In the genomic region with DNA sequence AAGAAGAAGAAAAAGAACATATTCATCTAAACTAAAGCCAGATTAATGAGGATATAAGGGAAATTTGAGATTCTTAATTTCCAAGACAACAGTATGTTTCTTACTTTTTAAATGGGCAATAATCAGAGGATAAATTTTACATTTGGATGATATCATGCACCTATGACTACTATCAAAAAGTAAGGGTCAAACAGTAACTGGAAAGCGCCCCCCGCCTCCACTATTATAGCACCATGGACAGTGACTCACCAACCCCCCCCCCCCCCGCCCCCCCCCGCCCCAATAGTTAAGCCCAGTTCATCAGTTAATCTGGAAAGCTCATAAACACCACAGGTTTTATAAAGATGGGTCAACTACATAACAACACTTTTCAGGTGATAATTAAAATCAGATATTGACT, we compare ENCODE assay signal across 18 cellular contexts.
A peak's percentile ranks its signal among the peaks of the same experiment; 100 is the strongest.
DNase-seq lines count a peak whose midpoint lies in the region; ATAC-seq and TF ChIP-seq lines count a peak whose summit lies in the region.
"Had no signal": no experiment of that assay in that cellular context is flagged by ENCODE, and none has a peak within 500 bp of the region (broad histone marks: within the 10 kb centered on the region; RNA-seq: fewer than 3 reads in every experiment).

No MANE protein-coding gene starts in this region.

- TF ChIP-seq POLR2A in HCT116 (IDR thresholded peaks at IDR 0.05; ENCODE audit: borderline replicate concordance, extremely low read depth, insufficient read depth, insufficient read length): no peak

- POLR2A ChIA-PET in SK-N-SH (lab: Yijun Ruan, JAX): no interaction called here
- POLR2A ChIA-PET in HCT116 (lab: Charles Lee): no interaction called here

- H3K4me3 ChIP-seq in SK-N-SH (ENCODE audit: low read depth in 2 of 2, low read length in 1 of 2): no peak overlapping the region
- no peak overlapping the region for H3K4me3 ChIP-seq in GM06990 (replicated peaks; ENCODE audit: low read depth, low read length)
- H3K4me3 ChIP-seq in HCT116 (replicated peaks in 1 of 2; ENCODE audit: low read depth in 1 of 2, low read length in 2 of 2): no peak overlapping the region
- H3K4me3 ChIP-seq in lower lobe of right lung: no peak overlapping the region
- H3K4me3 ChIP-seq: A549; BLaER1 treated with 17β-estradiol and CSF1 and Interleukin-3, amounts not matched to agents 10 nM and 100 nM; GM12878 had no signal

- no peaks in the 10 kb centered on the region for H3K79me2 ChIP-seq in SK-N-SH (ENCODE audit: insufficient read depth)
- no peaks in the 10 kb centered on the region for H3K79me2 ChIP-seq in HCT116 (ENCODE audit: insufficient read depth, low read length)

- H3K36me3 ChIP-seq in SK-N-SH (replicated peaks in 1 of 2; ENCODE audit: control insufficient read depth in 1 of 2, insufficient read depth in 2 of 2, low read length in 1 of 2): no peaks in the 10 kb centered on the region
- no peaks in the 10 kb centered on the region for H3K36me3 ChIP-seq in GM06990 (ENCODE audit: control insufficient read depth, insufficient read depth, low read length)
- no peaks in the 10 kb centered on the region for H3K36me3 ChIP-seq in HCT116 (ENCODE audit: control insufficient read depth in 1 of 2, insufficient read depth in 2 of 2, low read length in 2 of 2)
- no peaks in the 10 kb centered on the region for H3K36me3 ChIP-seq in lower lobe of right lung
- H3K36me3 ChIP-seq: BLaER1 treated with 17β-estradiol and CSF1 and Interleukin-3, amounts not matched to agents 10 nM and 100 nM had no signal

- H3K27me3 ChIP-seq in SK-N-SH (ENCODE audit: insufficient read depth) (no peaks in the 10 kb centered on the region), GM06990 (replicated peaks; ENCODE audit: control insufficient read depth, insufficient read depth, low read length) (no peaks in the 10 kb centered on the region), HCT116 (ENCODE audit: insufficient read depth, low read length) (no peaks in the 10 kb centered on the region), lower lobe of right lung (ENCODE audit: low read depth) (no peaks in the 10 kb centered on the region)
- H3K27me3 ChIP-seq: BLaER1 treated with 17β-estradiol and CSF1 and Interleukin-3, amounts not matched to agents 10 nM and 100 nM had no signal

- RAD21 ChIA-PET in HCT116 (lab: Charles Lee; ENCODE audit: low non-redundant PET in 1 of 2, low total read pairs in 2 of 2, uncharacterized antibody in 2 of 2, unreplicated experiment in 2 of 2): no interaction called here

- H3K27ac ChIP-seq in SK-N-SH (ENCODE audit: low read depth in 2 of 2, low read length in 1 of 2) (no peak overlapping the region), HCT116 (ENCODE audit: low read depth, low read length) (no peak overlapping the region), lower lobe of right lung (no peak overlapping the region)
- H3K27ac ChIP-seq: 22Rv1; A549; BLaER1 treated with 17β-estradiol and CSF1 and Interleukin-3, amounts not matched to agents 10 nM and 100 nM; C4-2B had no signal

- H3K9ac ChIP-seq in SK-N-SH: no peak overlapping the region
- H3K9ac ChIP-seq in HCT116 (ENCODE audit: low read length): no peak overlapping the region
- H3K9ac ChIP-seq: BLaER1 treated with 17β-estradiol and CSF1 and Interleukin-3, amounts not matched to agents 10 nM and 100 nM had no signal

- 75% methylated on average over 4 of the region's 4 CpGs for WGBS in SK-N-SH (ENCODE audit: low lambda C conversion rate)

- peaks cover 4% of the 10 kb centered on the region; the same call in 1 of the 2 replicates for H3K9me3 ChIP-seq in SK-N-SH
- no peaks in the 10 kb centered on the region for H3K9me3 ChIP-seq in HCT116 (ENCODE audit: control insufficient read depth in 1 of 2, insufficient read depth in 1 of 2, low read depth in 1 of 2, low read length in 2 of 2)
- H3K9me3 ChIP-seq in lower lobe of right lung: no peaks in the 10 kb centered on the region
- H3K9me3 ChIP-seq: A549; BLaER1 treated with 17β-estradiol and CSF1 and Interleukin-3, amounts not matched to agents 10 nM and 100 nM; Caco-2 had no signal

- no peaks in the 10 kb centered on the region; the same call in 1 of the 2 replicates for H3K9me2 ChIP-seq in SK-N-SH
- no peaks in the 10 kb centered on the region for H3K9me2 ChIP-seq in HCT116 (ENCODE audit: insufficient read depth)

- H2AFZ ChIP-seq in SK-N-SH (ENCODE audit: low read depth) (no peak overlapping the region), HCT116 (ENCODE audit: low read depth, low read length, poor library complexity, severe bottlenecking) (no peak overlapping the region)

- no peaks in the 10 kb centered on the region for H4K20me1 ChIP-seq in SK-N-SH (ENCODE audit: insufficient read depth)
- H4K20me1 ChIP-seq in HCT116 (ENCODE audit: insufficient read depth): no peaks in the 10 kb centered on the region
- H4K20me1 ChIP-seq: BLaER1 treated with 17β-estradiol and CSF1 and Interleukin-3, amounts not matched to agents 10 nM and 100 nM had no signal

- DNase-seq in SK-N-SH: no peak
- peak; percentile 15 for DNase-seq in GM06990 (ENCODE audit: extremely low read depth, insufficient read length)
- no peak for DNase-seq in HCT116 (ENCODE audit: low read depth, low spot score)
- no peak for DNase-seq in lower lobe of right lung
- DNase-seq: AML-193; Caco-2; Calu3; CD4-positive, alpha-beta T cell; CD8-positive, alpha-beta T cell; DMS79 treated with DMSO at 0.1 percent for 48 hours; GF-D8 had no signal

- peaks cover 12% of the 10 kb centered on the region for H3F3A ChIP-seq in SK-N-SH (replicated peaks; ENCODE audit: insufficient read depth)

- TF ChIP-seq RAD21 in SK-N-SH (IDR thresholded peaks at IDR 0.05; ENCODE audit: low read length) (no peak), HCT116 (IDR thresholded peaks at IDR 0.05; ENCODE audit: low read depth) (no peak)

- BruUV-seq in HCT116 (replicated peaks; lab: Mats Ljungman, UMichigan): no TSS peak

- TF ChIP-seq EP300 in SK-N-SH (IDR thresholded peaks at IDR 0.05; ENCODE audit: borderline replicate concordance in 1 of 2, low read depth in 1 of 2, low read length in 1 of 2): no peak

- ATAC-seq in SK-N-SH treated with all-trans-retinoic acid at 6 μM for 48 hours (no peak), HCT116 (no peak), GM19035 (IDR thresholded peaks at IDR 0.05; ENCODE audit: unreplicated experiment) (no peak), lower lobe of right lung (no peak)
- ATAC-seq: A549; CD8-positive, alpha-beta T cell; GM12878 had no signal

- TF ChIP-seq CTCF in SK-N-SH (IDR thresholded peaks at IDR 0.05): no peak
- TF ChIP-seq CTCF in GM06990 (IDR thresholded peaks at IDR 0.05; ENCODE audit: insufficient read depth, low read length, poor library complexity, severe bottlenecking): no peak
- no peak for TF ChIP-seq CTCF in HCT116 (IDR thresholded peaks at IDR 0.05 in 2 of 3, conservative IDR thresholded peaks at IDR 0.05 in 1 of 3; ENCODE audit: borderline replicate concordance in 1 of 3, insufficient read depth in 1 of 3, low read depth in 2 of 3, low read length in 2 of 3)
- no peak for TF ChIP-seq CTCF in lower lobe of right lung (IDR thresholded peaks at IDR 0.05)

- intact Hi-C loops in HCT116 (cut with micrococcal nuclease) (no loop called here), lower lobe of right lung (cut with DNase I) (no loop called here)

- H3K4me2 ChIP-seq in SK-N-SH: no peak overlapping the region
- H3K4me2 ChIP-seq in HCT116 (ENCODE audit: low read length): no peak overlapping the region
- H3K4me2 ChIP-seq: A549; BLaER1 treated with 17β-estradiol and CSF1 and Interleukin-3, amounts not matched to agents 10 nM and 100 nM had no signal

- peaks cover 5 to 15% of the 10 kb centered on the region in 2 experiments; a peak in 2 of 4 replicates for H3K4me1 ChIP-seq in SK-N-SH (ENCODE audit: control insufficient read depth in 1 of 2, insufficient read depth in 2 of 2, low read depth in 1 of 2, low read length in 1 of 2)
- no peaks in the 10 kb centered on the region for H3K4me1 ChIP-seq in HCT116 (ENCODE audit: control insufficient read depth in 1 of 2, insufficient read depth in 2 of 2, low read length in 2 of 2)
- no peaks in the 10 kb centered on the region for H3K4me1 ChIP-seq in lower lobe of right lung
- H3K4me1 ChIP-seq: A549; BLaER1 treated with 17β-estradiol and CSF1 and Interleukin-3, amounts not matched to agents 10 nM and 100 nM; Caco-2 had no signal

- CTCF ChIA-PET in SK-N-SH (lab: Yijun Ruan, JAX): no interaction called here
- CTCF ChIA-PET in HCT116 (lab: Charles Lee): no interaction called here

TF ChIP-seq in SK-N-SH, 30 proteins besides CTCF, POLR2A, EP300 and RAD21 (continues in another document):
- TF ChIP-seq RCOR1 (IDR thresholded peaks at IDR 0.05; ENCODE audit: low read length): no peak

TF ChIP-seq in SK-N-SH treated with all-trans-retinoic acid at 6 μM for 48 hours, 23 proteins besides CTCF, POLR2A, EP300 and RAD21 (continues in another document):
- no peak for TF ChIP-seq GLIS3 (CRISPR knock-in tag; IDR thresholded peaks at IDR 0.05)
- TF ChIP-seq RARB (CRISPR knock-in tag; IDR thresholded peaks at IDR 0.05): no peak
- TF ChIP-seq ISL1 (CRISPR knock-in tag; IDR thresholded peaks at IDR 0.05): no peak

TF ChIP-seq in HCT116, 20 proteins besides CTCF, POLR2A, EP300 and RAD21 (continues in another document):
- TF ChIP-seq MAX (IDR thresholded peaks at IDR 0.05): no peak
- TF ChIP-seq, protein P1, sequence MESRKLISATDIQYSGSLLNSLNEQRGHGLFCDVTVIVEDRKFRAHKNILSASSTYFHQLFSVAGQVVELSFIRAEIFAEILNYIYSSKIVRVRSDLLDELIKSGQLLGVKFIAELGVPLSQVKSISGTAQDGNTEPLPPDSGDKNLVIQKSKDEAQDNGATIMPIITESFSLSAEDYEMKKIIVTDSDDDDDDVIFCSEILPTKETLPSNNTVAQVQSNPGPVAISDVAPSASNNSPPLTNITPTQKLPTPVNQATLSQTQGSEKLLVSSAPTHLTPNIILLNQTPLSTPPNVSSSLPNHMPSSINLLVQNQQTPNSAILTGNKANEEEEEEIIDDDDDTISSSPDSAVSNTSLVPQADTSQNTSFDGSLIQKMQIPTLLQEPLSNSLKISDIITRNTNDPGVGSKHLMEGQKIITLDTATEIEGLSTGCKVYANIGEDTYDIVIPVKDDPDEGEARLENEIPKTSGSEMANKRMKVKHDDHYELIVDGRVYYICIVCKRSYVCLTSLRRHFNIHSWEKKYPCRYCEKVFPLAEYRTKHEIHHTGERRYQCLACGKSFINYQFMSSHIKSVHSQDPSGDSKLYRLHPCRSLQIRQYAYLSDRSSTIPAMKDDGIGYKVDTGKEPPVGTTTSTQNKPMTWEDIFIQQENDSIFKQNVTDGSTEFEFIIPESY (IDR thresholded peaks at IDR 0.05; ENCODE audit: extremely low read depth, insufficient replicate concordance, low read length): no peak
- no peak for TF ChIP-seq SRF (IDR thresholded peaks at IDR 0.05; ENCODE audit: low read depth)
